ENCODE assay signal across 21 cellular contexts in the genomic region with DNA sequence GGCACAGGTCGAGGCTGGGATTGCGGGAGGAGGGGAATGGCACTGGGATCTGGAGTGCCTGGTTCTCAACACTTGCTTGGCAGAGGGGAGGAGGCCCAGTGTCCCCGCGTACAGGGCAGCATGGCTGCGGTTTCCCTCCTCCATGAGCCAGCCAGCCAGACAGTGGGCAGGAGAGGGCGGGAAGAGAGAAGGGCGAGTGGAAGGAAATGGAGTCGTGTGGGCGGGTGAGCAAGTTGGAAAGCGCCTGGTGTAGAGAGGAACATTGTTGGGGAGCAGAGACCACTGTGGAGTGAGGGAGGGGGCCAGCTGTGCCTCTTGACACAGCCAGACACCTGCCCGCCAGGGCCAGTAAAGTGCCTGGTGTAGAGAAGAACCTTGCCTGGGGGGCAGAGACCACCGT.
"Had no signal": no experiment of that assay in that cellular context is flagged by ENCODE, and none has a peak within 500 bp of the region (broad histone marks: within the 10 kb centered on the region; RNA-seq: fewer than 3 reads in every experiment).

No MANE protein-coding gene starts in this region.

- ATAC-seq: activated CD8-positive, alpha-beta T cell treated with anti-CD3 and anti-CD28 coated beads for 36 hours; naive thymus-derived CD8-positive, alpha-beta T cell had no signal

- H3K27me3 Mint-ChIP-seq: activated CD4-positive, alpha-beta T cell treated with anti-CD3 and anti-CD28 coated beads, Interleukin-2, amount 10 ng/mL, durations not matched to agents 24 days and 14 days; activated CD8-positive, alpha-beta T cell treated with anti-CD3 and anti-CD28 coated beads for 36 hours; activated T-cell treated with anti-CD3 and anti-CD28 coated beads, Interleukin-2, amount 50 U/mL, for 24 hours had no signal

- H3K4me1 ChIP-seq: tibial artery had no signal

- H3K9me3 Mint-ChIP-seq: activated CD4-positive, alpha-beta T cell treated with anti-CD3 and anti-CD28 coated beads, Interleukin-2, amount 10 ng/mL, durations not matched to agents 24 days and 14 days; activated CD8-positive, alpha-beta T cell treated with anti-CD3 and anti-CD28 coated beads for 36 hours; activated naive CD4-positive, alpha-beta T cell treated with anti-CD3 and anti-CD28 coated beads for 36 hours; activated T-cell treated with anti-CD3 and anti-CD28 coated beads, Interleukin-2, amount 50 U/mL, for 24 hours; activated T-helper 2 cell treated with anti-CD3 and anti-CD28 coated beads, Interferon-gamma antibody, Interleukin-2, Interleukin-4, amounts not matched to agents 10 μg/mL and 5 μg/mL and 100 μg/mL, durations not matched to agents 14 hours and 24 hours and 36 hours; naive thymus-derived CD8-positive, alpha-beta T cell; T-helper 2 cell treated with Interferon-gamma antibody and Interleukin-4, amounts not matched to agents 5 μg/mL and 100 μg/mL, for 36 hours had no signal

- H3K27me3 ChIP-seq: hepatocyte, tibial artery had no signal

- DNase-seq: activated CD4-positive, alpha-beta T cell treated with anti-CD3 and anti-CD28 coated beads, Interleukin-2, amount 10 ng/mL, durations not matched to agents 24 days and 14 days; activated CD8-positive, alpha-beta T cell treated with anti-CD3 and anti-CD28 coated beads for 36 hours; activated naive CD4-positive, alpha-beta T cell treated with anti-CD3 and anti-CD28 coated beads for 36 hours; activated T-cell treated with anti-CD3 and anti-CD28 coated beads, Interleukin-2, amount 50 U/mL, for 24 hours; anterior cingulate cortex; caudate nucleus; foreskin fibroblast; mesendoderm; nucleus accumbens; stimulated activated CD4-positive, alpha-beta T cell treated with anti-CD3 and anti-CD28 coated beads, Interleukin-12 subunit alpha, Interleukin-12 subunit beta, amount 100 ng/mL, for 4 hours; stimulated activated CD4-positive, alpha-beta T cell treated with anti-CD3 and anti-CD28 coated beads, Interleukin-1b, Interleukin-23, amount 100 ng/mL, for 48 hours; stimulated activated CD8-positive, alpha-beta memory T cell treated with anti-CD3 and anti-CD28 coated beads, Interleukin-4, amount 100 ng/mL, for 48 hours; stimulated activated naive CD4-positive, alpha-beta T cell treated with Interleukin-2 at 50 U/mL for 16 hours; substantia nigra; tibial artery had no signal

- H3K79me2 ChIP-seq: hepatocyte had no signal

- H3K36me3 ChIP-seq: tibial artery had no signal

- H3K27ac Mint-ChIP-seq: activated CD4-positive, alpha-beta T cell treated with anti-CD3 and anti-CD28 coated beads, Interleukin-2, amount 10 ng/mL, durations not matched to agents 24 days and 14 days; activated CD8-positive, alpha-beta T cell treated with anti-CD3 and anti-CD28 coated beads for 36 hours; activated naive CD4-positive, alpha-beta T cell treated with anti-CD3 and anti-CD28 coated beads for 36 hours; activated T-cell treated with anti-CD3 and anti-CD28 coated beads, Interleukin-2, amount 50 U/mL, for 24 hours; activated T-helper 2 cell treated with anti-CD3 and anti-CD28 coated beads, Interferon-gamma antibody, Interleukin-2, Interleukin-4, amounts not matched to agents 10 μg/mL and 5 μg/mL and 100 μg/mL, durations not matched to agents 14 hours and 24 hours and 36 hours; T-helper 2 cell treated with Interferon-gamma antibody and Interleukin-4, amounts not matched to agents 5 μg/mL and 100 μg/mL, for 36 hours had no signal

- H3K4me3 ChIP-seq: hepatocyte, tibial artery had no signal

- H3K27ac ChIP-seq: epithelial cell of prostate, hepatocyte, tibial artery had no signal

- H3K36me3 Mint-ChIP-seq: brain had no signal

- H3K9me3 ChIP-seq: tibial artery had no signal

- H3K4me2 ChIP-seq: hepatocyte had no signal

- H3K4me3 Mint-ChIP-seq: activated CD4-positive, alpha-beta T cell treated with anti-CD3 and anti-CD28 coated beads, Interleukin-2, amount 10 ng/mL, durations not matched to agents 24 days and 14 days; activated CD8-positive, alpha-beta T cell treated with anti-CD3 and anti-CD28 coated beads for 36 hours; activated naive CD4-positive, alpha-beta T cell treated with anti-CD3 and anti-CD28 coated beads for 36 hours; activated T-cell treated with anti-CD3 and anti-CD28 coated beads, Interleukin-2, amount 50 U/mL, for 24 hours; brain; naive thymus-derived CD8-positive, alpha-beta T cell; T-helper 2 cell treated with Interferon-gamma antibody and Interleukin-4, amounts not matched to agents 5 μg/mL and 100 μg/mL, for 36 hours had no signal

- H2AFZ ChIP-seq: hepatocyte had no signal
